17 cellular contexts compared by ENCODE assay signal in genomic region chr11:123168955-123169484, GRCh38.
"Had no signal": no experiment of that assay in that cellular context is flagged by ENCODE, and none has a peak within 500 bp of the region (broad histone marks: within the 10 kb centered on the region; RNA-seq: fewer than 3 reads in every experiment).

No MANE protein-coding gene starts in this region.

- H3K9me3 ChIP-seq: esophagus squamous epithelium, right atrium auricular region, suprapubic skin had no signal

- H3K4me3 ChIP-seq: esophagus squamous epithelium, right atrium auricular region, suprapubic skin had no signal

- H3K27me3 ChIP-seq: esophagus squamous epithelium, foreskin keratinocyte, right atrium auricular region had no signal

- DNase-seq: activated CD4-positive, alpha-beta T cell treated with anti-CD3 and anti-CD28 coated beads, Interleukin-2, amount 50 U/mL, for 48 hours; activated CD4-positive, CD25-positive, alpha-beta regulatory T cell treated with anti-CD3 and anti-CD28 coated beads, Interleukin-2, amount 50 U/mL, for 72 hours; activated CD8-positive, alpha-beta memory T cell treated with anti-CD3 and anti-CD28 coated beads, Interleukin-2, amount 10 ng/mL, durations not matched to agents 7 days and 5 days; activated effector memory CD4-positive, alpha-beta T cell treated with anti-CD3 and anti-CD28 coated beads, Interleukin-2, amount 50 U/mL, for 16 hours; activated T-cell treated with anti-CD3 and anti-CD28 coated beads, Interleukin-2, amount 50 U/mL, for 4 hours; amniotic stem cell; esophagus squamous epithelium; foreskin keratinocyte; head of caudate nucleus; left colon; mammary epithelial cell; small intestine; SW 1271 had no signal

- H3K36me3 ChIP-seq: esophagus squamous epithelium, right atrium auricular region, suprapubic skin had no signal

- H3K27ac ChIP-seq: esophagus squamous epithelium, foreskin keratinocyte, right atrium auricular region, suprapubic skin had no signal

- H3K4me1 ChIP-seq: right atrium auricular region had no signal

- ATAC-seq: activated CD8-positive, alpha-beta memory T cell treated with anti-CD3 and anti-CD28 coated beads, Interleukin-2, amount 10 ng/mL, durations not matched to agents 7 days and 5 days; activated naive CD4-positive, alpha-beta T cell treated with anti-CD3 and anti-CD28 coated beads, Interleukin-2, amount 50 U/mL, for 72 hours; activated T-cell treated with anti-CD3 and anti-CD28 coated beads, Interleukin-2, amount 50 U/mL, for 4 hours; foreskin keratinocyte; left colon; stimulated activated memory B cell treated with anti-CD40 and anti-IgM and Interleukin-4, amounts not matched to agents 10 μg/mL and 1 μg/mL and 100 μg/mL, for 72 hours had no signal
